In the genomic region with DNA sequence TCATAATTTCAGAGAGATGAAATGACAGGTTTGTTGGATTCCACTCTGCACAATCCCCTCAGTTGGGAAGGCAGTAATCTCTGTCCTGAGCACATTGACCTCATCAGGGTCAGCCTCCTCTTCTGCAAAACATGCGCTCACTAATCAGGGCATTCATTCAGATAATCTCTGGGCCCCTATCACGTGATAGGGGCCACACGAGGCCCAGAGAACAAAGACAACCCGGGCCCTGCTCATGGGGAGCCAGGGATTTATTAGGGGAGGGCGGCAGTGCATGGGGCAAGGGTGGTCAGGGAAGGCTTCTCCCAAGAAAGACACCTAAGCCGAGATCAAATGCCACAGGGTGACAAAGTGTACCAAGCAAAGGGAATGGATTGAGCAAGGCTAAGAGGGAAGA, we compare ENCODE assay signal across 1 cellular context.
TF ChIP-seq lines count a peak whose summit lies in the region.

No MANE protein-coding gene starts in this region.

TF ChIP-seq in GM12878, 131 proteins besides CTCF, POLR2A, EP300 and RAD21:
- TF ChIP-seq FOS (IDR thresholded peaks at IDR 0.05; ENCODE audit: borderline replicate concordance, extremely low read depth, insufficient read length) (no peak), PML (IDR thresholded peaks at IDR 0.05; ENCODE audit: low read length) (no peak), KDM1A (IDR thresholded peaks at IDR 0.05; ENCODE audit: borderline replicate concordance) (no peak), ZNF622 (IDR thresholded peaks at IDR 0.05) (no peak), TARDBP (IDR thresholded peaks at IDR 0.05; ENCODE audit: borderline replicate concordance) (no peak), POLR2AphosphoS2 (IDR thresholded peaks at IDR 0.05; ENCODE audit: low read depth, low read length) (no peak), HDGF (IDR thresholded peaks at IDR 0.05) (no peak), TCF3 (IDR thresholded peaks at IDR 0.05; ENCODE audit: borderline replicate concordance, insufficient read depth, low read depth, low read length) (no peak), CREB1 (IDR thresholded peaks at IDR 0.05; ENCODE audit: low read depth) (no peak), ZNF217 (IDR thresholded peaks at IDR 0.05) (no peak), ZSCAN29 (IDR thresholded peaks at IDR 0.05) (no peak), ZBTB40 (IDR thresholded peaks at IDR 0.05; ENCODE audit: borderline replicate concordance) (no peak), ESRRA (IDR thresholded peaks at IDR 0.05; ENCODE audit: low read length) (no peak)
- TF ChIP-seq, protein P1, sequence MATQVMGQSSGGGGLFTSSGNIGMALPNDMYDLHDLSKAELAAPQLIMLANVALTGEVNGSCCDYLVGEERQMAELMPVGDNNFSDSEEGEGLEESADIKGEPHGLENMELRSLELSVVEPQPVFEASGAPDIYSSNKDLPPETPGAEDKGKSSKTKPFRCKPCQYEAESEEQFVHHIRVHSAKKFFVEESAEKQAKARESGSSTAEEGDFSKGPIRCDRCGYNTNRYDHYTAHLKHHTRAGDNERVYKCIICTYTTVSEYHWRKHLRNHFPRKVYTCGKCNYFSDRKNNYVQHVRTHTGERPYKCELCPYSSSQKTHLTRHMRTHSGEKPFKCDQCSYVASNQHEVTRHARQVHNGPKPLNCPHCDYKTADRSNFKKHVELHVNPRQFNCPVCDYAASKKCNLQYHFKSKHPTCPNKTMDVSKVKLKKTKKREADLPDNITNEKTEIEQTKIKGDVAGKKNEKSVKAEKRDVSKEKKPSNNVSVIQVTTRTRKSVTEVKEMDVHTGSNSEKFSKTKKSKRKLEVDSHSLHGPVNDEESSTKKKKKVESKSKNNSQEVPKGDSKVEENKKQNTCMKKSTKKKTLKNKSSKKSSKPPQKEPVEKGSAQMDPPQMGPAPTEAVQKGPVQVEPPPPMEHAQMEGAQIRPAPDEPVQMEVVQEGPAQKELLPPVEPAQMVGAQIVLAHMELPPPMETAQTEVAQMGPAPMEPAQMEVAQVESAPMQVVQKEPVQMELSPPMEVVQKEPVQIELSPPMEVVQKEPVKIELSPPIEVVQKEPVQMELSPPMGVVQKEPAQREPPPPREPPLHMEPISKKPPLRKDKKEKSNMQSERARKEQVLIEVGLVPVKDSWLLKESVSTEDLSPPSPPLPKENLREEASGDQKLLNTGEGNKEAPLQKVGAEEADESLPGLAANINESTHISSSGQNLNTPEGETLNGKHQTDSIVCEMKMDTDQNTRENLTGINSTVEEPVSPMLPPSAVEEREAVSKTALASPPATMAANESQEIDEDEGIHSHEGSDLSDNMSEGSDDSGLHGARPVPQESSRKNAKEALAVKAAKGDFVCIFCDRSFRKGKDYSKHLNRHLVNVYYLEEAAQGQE (IDR thresholded peaks at IDR 0.05; ENCODE audit: low read depth, low read length) = no peak
- TF ChIP-seq, protein P2, sequence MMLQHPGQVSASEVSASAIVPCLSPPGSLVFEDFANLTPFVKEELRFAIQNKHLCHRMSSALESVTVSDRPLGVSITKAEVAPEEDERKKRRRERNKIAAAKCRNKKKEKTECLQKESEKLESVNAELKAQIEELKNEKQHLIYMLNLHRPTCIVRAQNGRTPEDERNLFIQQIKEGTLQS (IDR thresholded peaks at IDR 0.05; ENCODE audit: borderline replicate concordance, extremely low read depth, low read depth, low read length) = no peak
